ENCODE assay signal across 1 cellular context in the genomic region with DNA sequence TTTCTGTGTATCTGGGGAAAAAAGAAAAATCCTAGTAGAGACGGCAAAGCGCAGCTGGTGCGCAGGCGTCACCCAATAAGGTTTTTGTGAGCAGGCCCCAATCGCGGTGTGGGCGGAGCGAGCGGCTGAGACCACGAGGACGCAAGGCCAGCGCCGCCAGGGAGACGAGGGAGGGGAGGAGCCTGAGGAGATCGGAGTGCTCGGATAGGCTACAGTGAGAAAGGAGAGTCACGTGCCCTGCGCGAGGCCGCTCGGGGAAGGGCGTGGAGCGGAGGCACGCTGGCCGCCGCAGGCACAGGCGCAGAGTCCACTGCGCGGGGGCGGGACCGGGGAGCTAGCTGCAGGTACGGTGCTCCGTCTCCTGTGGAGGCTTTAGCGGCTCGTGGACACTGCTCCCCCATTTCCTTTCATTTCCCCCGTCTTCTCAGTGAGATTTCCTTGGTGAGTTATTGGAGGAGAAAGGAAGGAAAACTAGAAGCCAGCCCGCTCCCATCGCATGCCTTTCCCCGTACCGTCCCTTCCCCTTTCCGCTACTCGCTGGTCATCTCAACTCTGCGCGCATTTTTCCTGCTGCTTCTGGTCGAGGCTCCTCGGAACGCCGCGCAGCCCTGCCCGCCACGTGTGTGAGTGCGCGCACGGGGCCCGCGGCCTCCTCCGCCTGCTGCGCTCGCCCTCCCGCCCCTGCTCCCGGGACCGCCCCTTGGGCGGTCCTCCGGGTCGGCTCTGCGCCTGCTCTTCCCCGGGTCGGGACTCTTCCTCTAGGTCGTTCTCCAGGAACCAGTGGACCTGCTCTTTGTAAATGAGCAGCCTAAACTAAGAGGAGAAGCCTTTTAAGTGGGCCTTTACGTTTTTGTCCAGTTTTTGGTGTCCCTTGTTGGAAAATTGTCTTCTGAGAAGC.
A peak's percentile ranks its signal among the peaks of the same experiment; 100 is the strongest.
TF ChIP-seq lines count a peak whose summit lies in the region.

THNSL1 (plus strand) TSS at position 264 of the 898 bp plus-strand sequence. CDS start 6,612 bp downstream, outside the sequence.

TF ChIP-seq in K562, 482 proteins besides CTCF, POLR2A, EP300 and RAD21 (continued from another document and continues in another):
- TF ChIP-seq NFIX (CRISPR knock-in tag; IDR thresholded peaks at IDR 0.05; ENCODE audit: low read depth), result no peak
- no peak; the same call in 1 of the 2 replicates for TF ChIP-seq FOXJ3 (CRISPR knock-in tag; IDR thresholded peaks at IDR 0.05)
- no peak for TF ChIP-seq CBX8 (IDR thresholded peaks at IDR 0.05; ENCODE audit: borderline replicate concordance, extremely low read depth, low read depth, low read length, poor library complexity, severe bottlenecking)
- no peak for TF ChIP-seq ATF4 (CRISPR knock-in tag; IDR thresholded peaks at IDR 0.05)
- TF ChIP-seq DACH1 (IDR thresholded peaks at IDR 0.05; ENCODE audit: partially characterized antibody), result no peak
- 0 out of 2 replicates have a peak, but pooled peaks have one; percentile 24 for TF ChIP-seq GATAD2A (IDR thresholded peaks at IDR 0.05)
- TF ChIP-seq TRIM25 (IDR thresholded peaks at IDR 0.05; ENCODE audit: borderline replicate concordance), result no peak
- no peak; the same call in 1 of the 2 replicates for TF ChIP-seq ZNF274 (IDR thresholded peaks at IDR 0.05; ENCODE audit: borderline replicate concordance, low read depth, low read length)
- no peak for TF ChIP-seq SP2 (IDR thresholded peaks at IDR 0.05; ENCODE audit: extremely low read depth, low read depth, low read length, poor library complexity, severe bottlenecking)
- TF ChIP-seq, protein P1, sequence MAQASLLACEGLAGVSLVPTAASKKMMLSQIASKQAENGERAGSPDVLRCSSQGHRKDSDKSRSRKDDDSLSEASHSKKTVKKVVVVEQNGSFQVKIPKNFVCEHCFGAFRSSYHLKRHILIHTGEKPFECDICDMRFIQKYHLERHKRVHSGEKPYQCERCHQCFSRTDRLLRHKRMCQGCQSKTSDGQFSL (CRISPR knock-in tag; IDR thresholded peaks at IDR 0.05), result peak; percentile 73; the same call in 1 of the 2 replicates
- TF ChIP-seq, protein P1 (tag; IDR thresholded peaks at IDR 0.05), result no peak
- TF ChIP-seq ZNF766 (CRISPR knock-in tag; conservative IDR thresholded peaks at IDR 0.05), result 0 out of 2 replicates have a peak, but pooled peaks have one; percentile 51
- no peak for TF ChIP-seq ZNF518B (CRISPR knock-in tag; IDR thresholded peaks at IDR 0.05)
- TF ChIP-seq BRF1 (IDR thresholded peaks at IDR 0.05; ENCODE audit: borderline replicate concordance, extremely low read depth, insufficient read length), result no peak
- TF ChIP-seq MAFK (IDR thresholded peaks at IDR 0.05; ENCODE audit: low read length), result no peak
- TF ChIP-seq PKNOX1 (IDR thresholded peaks at IDR 0.05), result no peak
- no peak for TF ChIP-seq RBM22 (IDR thresholded peaks at IDR 0.05; ENCODE audit: low read depth, low read length, poor library complexity, severe bottlenecking)
- TF ChIP-seq ZNF3 (CRISPR knock-in tag; IDR thresholded peaks at IDR 0.05), result no peak
- no peak for TF ChIP-seq POLR3A (IDR thresholded peaks at IDR 0.05; ENCODE audit: borderline replicate concordance, extremely low read depth, insufficient read depth, insufficient read length)
- TF ChIP-seq NELFE (IDR thresholded peaks at IDR 0.05; ENCODE audit: insufficient read depth, insufficient read length), result no peak
- no peak for TF ChIP-seq ZNF408 (CRISPR knock-in tag; IDR thresholded peaks at IDR 0.05; ENCODE audit: low read depth)
- TF ChIP-seq ZKSCAN3 (CRISPR knock-in tag; IDR thresholded peaks at IDR 0.05), result no peak
- TF ChIP-seq TEAD2 (tag; IDR thresholded peaks at IDR 0.05), result no peak
- no peak for TF ChIP-seq ZBED1 (IDR thresholded peaks at IDR 0.05)
- 0 out of 2 replicates have a peak, but pooled peaks have one; percentile 58 for TF ChIP-seq ZBTB7A (IDR thresholded peaks at IDR 0.05; ENCODE audit: borderline replicate concordance, control insufficient read depth, low read depth, low read length)
- TF ChIP-seq, protein P2, sequence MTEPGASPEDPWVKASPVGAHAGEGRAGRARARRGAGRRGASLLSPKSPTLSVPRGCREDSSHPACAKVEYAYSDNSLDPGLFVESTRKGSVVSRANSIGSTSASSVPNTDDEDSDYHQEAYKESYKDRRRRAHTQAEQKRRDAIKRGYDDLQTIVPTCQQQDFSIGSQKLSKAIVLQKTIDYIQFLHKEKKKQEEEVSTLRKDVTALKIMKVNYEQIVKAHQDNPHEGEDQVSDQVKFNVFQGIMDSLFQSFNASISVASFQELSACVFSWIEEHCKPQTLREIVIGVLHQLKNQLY (CRISPR knock-in tag; conservative IDR thresholded peaks at IDR 0.05), result peak in 1 of 2 experiments; percentile 97; a peak in 2 of 4 replicates
- TF ChIP-seq, protein P3, sequence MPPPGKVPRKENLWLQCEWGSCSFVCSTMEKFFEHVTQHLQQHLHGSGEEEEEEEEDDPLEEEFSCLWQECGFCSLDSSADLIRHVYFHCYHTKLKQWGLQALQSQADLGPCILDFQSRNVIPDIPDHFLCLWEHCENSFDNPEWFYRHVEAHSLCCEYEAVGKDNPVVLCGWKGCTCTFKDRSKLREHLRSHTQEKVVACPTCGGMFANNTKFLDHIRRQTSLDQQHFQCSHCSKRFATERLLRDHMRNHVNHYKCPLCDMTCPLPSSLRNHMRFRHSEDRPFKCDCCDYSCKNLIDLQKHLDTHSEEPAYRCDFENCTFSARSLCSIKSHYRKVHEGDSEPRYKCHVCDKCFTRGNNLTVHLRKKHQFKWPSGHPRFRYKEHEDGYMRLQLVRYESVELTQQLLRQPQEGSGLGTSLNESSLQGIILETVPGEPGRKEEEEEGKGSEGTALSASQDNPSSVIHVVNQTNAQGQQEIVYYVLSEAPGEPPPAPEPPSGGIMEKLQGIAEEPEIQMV (tag; conservative IDR thresholded peaks at IDR 0.05; ENCODE audit: low read depth), result no peak
- TF ChIP-seq HSF4 (CRISPR knock-in tag; IDR thresholded peaks at IDR 0.05; ENCODE audit: borderline replicate concordance), result no peak
- TF ChIP-seq ZFP91 (CRISPR knock-in tag; IDR thresholded peaks at IDR 0.05), result 0 out of 2 replicates have a peak, but pooled peaks have one; percentile 19
- TF ChIP-seq FIP1L1 (IDR thresholded peaks at IDR 0.05; ENCODE audit: low read depth, low read length, poor library complexity, severe bottlenecking), result peak; percentile 51
- TF ChIP-seq XRCC4 (IDR thresholded peaks at IDR 0.05; ENCODE audit: extremely low read depth, insufficient read depth, insufficient read length), result no peak
- no peak for TF ChIP-seq RFX7 (CRISPR knock-in tag; IDR thresholded peaks at IDR 0.05)
- no peak; the same call in 1 of the 2 replicates for TF ChIP-seq ZNF76 (CRISPR knock-in tag; IDR thresholded peaks at IDR 0.05; ENCODE audit: borderline replicate concordance)
- TF ChIP-seq HNRNPUL1 (IDR thresholded peaks at IDR 0.05; ENCODE audit: low read length), result no peak
- peak; percentile 96 for TF ChIP-seq POLR2G (IDR thresholded peaks at IDR 0.05; ENCODE audit: low read depth, low read length)
- TF ChIP-seq ZFX (CRISPR knock-in tag; IDR thresholded peaks at IDR 0.05), result peak; percentile 96
- no peak for TF ChIP-seq KDM4B (IDR thresholded peaks at IDR 0.05; ENCODE audit: borderline replicate concordance in 2 of 2, low read depth in 1 of 2)
- TF ChIP-seq CBX2 (IDR thresholded peaks at IDR 0.05; ENCODE audit: insufficient read depth, low read length, poor library complexity, severe bottlenecking), result no peak
- TF ChIP-seq ZNF280B (CRISPR knock-in tag; IDR thresholded peaks at IDR 0.05), result no peak
- TF ChIP-seq, protein P4, sequence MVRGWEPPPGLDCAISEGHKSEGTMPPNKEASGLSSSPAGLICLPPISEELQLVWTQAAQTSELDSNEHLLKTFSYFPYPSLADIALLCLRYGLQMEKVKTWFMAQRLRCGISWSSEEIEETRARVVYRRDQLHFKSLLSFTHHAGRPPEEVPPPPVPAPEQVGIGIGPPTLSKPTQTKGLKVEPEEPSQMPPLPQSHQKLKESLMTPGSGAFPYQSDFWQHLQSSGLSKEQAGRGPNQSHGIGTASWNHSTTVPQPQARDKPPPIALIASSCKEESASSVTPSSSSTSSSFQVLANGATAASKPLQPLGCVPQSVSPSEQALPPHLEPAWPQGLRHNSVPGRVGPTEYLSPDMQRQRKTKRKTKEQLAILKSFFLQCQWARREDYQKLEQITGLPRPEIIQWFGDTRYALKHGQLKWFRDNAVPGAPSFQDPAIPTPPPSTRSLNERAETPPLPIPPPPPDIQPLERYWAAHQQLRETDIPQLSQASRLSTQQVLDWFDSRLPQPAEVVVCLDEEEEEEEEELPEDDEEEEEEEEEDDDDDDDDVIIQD (CRISPR knock-in tag; IDR thresholded peaks at IDR 0.05), result no peak
- peak; percentile 51 for TF ChIP-seq BRD9 (IDR thresholded peaks at IDR 0.05; ENCODE audit: low read depth, partially characterized antibody)
- no peak for TF ChIP-seq ZNF184 (CRISPR knock-in tag; IDR thresholded peaks at IDR 0.05)
- no peak for TF ChIP-seq MCM7 (IDR thresholded peaks at IDR 0.05)
